Comparison of ENCODE assay signal across 2 cellular contexts in genomic region chr20:542777-543368, GRCh38.
TF ChIP-seq lines count a peak whose summit lies in the region.

No MANE protein-coding gene starts in this region.

TF ChIP-seq in A549, 52 proteins besides CTCF, POLR2A, EP300 and RAD21:
- TF ChIP-seq TFCP2L1 (CRISPR knock-in tag; IDR thresholded peaks at IDR 0.05) (0 out of 2 replicates have a peak, but pooled peaks have one; percentile 26), CHD2 (IDR thresholded peaks at IDR 0.05; ENCODE audit: low read length, partially characterized antibody) (no peak), SMC3 (IDR thresholded peaks at IDR 0.05) (no peak), TP53 (CRISPR knock-in tag; IDR thresholded peaks at IDR 0.05) (no peak)
TF ChIP-seq in A549: peak in this region for 1.

TF ChIP-seq in endothelial cell of umbilical vein, 7 proteins besides CTCF, POLR2A, EP300 and RAD21:
- TF ChIP-seq FOS (IDR thresholded peaks at IDR 0.05; ENCODE audit: borderline replicate concordance, insufficient read depth, low read length) (no peak), EZH2 (IDR thresholded peaks at IDR 0.05; ENCODE audit: borderline replicate concordance, low read depth, low read length, severe bottlenecking) (no peak), MYC (IDR thresholded peaks at IDR 0.05; ENCODE audit: low read depth, low read length) (no peak), POLR2AphosphoS5 (IDR thresholded peaks at IDR 0.05; ENCODE audit: insufficient read depth, low read depth, low read length) (no peak), GATA2 (IDR thresholded peaks at IDR 0.05; ENCODE audit: insufficient read depth, insufficient read length, low read depth, low read length) (no peak), JUN (IDR thresholded peaks at IDR 0.05; ENCODE audit: borderline replicate concordance, insufficient read depth, insufficient read length, low read depth) (no peak), MAX (IDR thresholded peaks at IDR 0.05; ENCODE audit: insufficient read depth, insufficient read length) (no peak)
TF ChIP-seq in endothelial cell of umbilical vein: peak in this region for 0.
